ENCODE assay signal across 1 cellular context in the genomic region with DNA sequence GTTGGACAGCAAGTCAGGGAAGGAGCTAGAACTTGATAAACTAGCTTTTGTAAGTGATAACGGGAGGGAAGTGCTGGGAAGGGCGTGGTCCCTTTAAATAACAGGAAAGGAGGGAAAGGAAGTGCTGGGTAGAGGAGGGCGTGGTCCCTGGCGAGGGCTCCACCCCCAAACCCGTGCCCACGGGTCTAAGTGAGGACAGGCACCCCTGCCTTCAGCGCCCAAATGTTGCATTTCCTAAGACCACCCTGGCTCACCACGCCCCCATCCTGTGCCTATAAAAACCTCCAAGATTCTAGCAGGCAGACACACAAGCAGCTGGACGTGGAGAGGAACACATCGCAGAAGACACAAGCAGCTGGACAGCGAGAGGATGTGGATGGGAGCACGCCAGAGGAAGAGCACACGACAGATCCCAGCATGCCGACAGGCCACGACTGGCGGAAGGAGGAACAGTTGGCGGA.
TF ChIP-seq lines count a peak whose summit lies in the region.

No MANE protein-coding gene starts in this region.

TF ChIP-seq in H1, 55 proteins besides CTCF, POLR2A, EP300 and RAD21 (continued from another document):
- no peak for TF ChIP-seq TAF7 (optimal IDR thresholded peaks at IDR 0.05; ENCODE audit: borderline replicate concordance, low read depth, low read length)
